ENCODE assay signal across 1 cellular context in the genomic region with DNA sequence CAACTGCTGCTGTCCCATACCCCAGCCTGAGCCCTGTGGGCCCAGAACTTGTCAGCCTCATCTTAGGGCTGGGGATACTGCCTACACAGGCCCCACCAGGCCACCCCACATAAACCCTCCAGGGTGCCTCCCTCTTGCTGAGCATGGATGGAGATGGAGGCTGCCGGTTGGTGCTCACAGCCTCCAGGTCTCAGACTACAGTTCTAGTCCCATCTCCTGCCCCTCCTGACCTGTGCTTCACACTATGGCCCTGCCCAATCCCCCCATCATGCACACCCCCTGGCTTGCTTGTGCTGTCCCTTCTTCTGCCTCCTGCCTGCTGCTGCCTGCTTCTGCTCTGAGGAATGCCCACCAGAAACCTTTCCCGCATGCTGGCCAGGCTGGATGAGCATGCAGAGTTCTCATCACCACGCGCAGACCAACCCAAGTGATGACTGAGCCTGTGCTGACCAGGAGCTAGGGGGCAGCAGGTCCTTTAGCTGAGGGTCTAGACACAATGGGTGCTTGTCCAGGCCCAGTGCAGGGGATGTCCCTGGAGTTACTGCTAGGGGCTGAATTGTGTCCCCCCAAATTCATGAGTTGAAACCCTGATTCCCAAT.
TF ChIP-seq lines count a peak whose summit lies in the region.

No MANE protein-coding gene starts in this region.

TF ChIP-seq in GM23338, 12 proteins besides CTCF, POLR2A, EP300 and RAD21 (continued from another document):
- TF ChIP-seq, protein P1, sequence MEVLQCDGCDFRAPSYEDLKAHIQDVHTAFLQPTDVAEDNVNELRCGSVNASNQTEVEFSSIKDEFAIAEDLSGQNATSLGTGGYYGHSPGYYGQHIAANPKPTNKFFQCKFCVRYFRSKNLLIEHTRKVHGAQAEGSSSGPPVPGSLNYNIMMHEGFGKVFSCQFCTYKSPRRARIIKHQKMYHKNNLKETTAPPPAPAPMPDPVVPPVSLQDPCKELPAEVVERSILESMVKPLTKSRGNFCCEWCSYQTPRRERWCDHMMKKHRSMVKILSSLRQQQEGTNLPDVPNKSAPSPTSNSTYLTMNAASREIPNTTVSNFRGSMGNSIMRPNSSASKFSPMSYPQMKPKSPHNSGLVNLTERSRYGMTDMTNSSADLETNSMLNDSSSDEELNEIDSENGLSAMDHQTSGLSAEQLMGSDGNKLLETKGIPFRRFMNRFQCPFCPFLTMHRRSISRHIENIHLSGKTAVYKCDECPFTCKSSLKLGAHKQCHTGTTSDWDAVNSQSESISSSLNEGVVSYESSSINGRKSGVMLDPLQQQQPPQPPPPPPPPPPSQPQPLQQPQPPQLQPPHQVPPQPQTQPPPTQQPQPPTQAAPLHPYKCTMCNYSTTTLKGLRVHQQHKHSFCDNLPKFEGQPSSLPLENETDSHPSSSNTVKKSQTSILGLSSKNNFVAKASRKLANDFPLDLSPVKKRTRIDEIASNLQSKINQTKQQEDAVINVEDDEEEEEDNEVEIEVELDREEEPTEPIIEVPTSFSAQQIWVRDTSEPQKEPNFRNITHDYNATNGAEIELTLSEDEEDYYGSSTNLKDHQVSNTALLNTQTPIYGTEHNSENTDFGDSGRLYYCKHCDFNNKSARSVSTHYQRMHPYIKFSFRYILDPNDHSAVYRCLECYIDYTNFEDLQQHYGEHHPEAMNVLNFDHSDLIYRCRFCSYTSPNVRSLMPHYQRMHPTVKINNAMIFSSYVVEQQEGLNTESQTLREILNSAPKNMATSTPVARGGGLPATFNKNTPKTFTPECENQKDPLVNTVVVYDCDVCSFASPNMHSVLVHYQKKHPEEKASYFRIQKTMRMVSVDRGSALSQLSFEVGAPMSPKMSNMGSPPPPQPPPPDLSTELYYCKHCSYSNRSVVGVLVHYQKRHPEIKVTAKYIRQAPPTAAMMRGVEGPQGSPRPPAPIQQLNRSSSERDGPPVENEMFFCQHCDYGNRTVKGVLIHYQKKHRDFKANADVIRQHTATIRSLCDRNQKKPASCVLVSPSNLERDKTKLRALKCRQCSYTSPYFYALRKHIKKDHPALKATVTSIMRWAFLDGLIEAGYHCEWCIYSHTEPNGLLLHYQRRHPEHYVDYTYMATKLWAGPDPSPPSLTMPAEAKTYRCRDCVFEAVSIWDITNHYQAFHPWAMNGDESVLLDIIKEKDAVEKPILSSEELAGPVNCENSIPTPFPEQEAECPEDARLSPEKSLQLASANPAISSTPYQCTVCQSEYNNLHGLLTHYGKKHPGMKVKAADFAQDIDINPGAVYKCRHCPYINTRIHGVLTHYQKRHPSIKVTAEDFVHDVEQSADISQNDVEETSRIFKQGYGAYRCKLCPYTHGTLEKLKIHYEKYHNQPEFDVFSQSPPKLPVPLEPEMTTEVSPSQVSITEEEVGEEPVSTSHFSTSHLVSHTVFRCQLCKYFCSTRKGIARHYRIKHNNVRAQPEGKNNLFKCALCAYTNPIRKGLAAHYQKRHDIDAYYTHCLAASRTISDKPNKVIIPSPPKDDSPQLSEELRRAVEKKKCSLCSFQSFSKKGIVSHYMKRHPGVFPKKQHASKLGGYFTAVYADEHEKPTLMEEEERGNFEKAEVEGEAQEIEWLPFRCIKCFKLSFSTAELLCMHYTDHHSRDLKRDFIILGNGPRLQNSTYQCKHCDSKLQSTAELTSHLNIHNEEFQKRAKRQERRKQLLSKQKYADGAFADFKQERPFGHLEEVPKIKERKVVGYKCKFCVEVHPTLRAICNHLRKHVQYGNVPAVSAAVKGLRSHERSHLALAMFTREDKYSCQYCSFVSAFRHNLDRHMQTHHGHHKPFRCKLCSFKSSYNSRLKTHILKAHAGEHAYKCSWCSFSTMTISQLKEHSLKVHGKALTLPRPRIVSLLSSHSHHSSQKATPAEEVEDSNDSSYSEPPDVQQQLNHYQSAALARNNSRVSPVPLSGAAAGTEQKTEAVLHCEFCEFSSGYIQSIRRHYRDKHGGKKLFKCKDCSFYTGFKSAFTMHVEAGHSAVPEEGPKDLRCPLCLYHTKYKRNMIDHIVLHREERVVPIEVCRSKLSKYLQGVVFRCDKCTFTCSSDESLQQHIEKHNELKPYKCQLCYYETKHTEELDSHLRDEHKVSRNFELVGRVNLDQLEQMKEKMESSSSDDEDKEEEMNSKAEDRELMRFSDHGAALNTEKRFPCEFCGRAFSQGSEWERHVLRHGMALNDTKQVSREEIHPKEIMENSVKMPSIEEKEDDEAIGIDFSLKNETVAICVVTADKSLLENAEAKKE (CRISPR knock-in tag; IDR thresholded peaks at IDR 0.05), result no peak
- TF ChIP-seq ZNF114 (CRISPR knock-in tag; IDR thresholded peaks at IDR 0.05) (no peak), POLR2AphosphoS5 (IDR thresholded peaks at IDR 0.05; ENCODE audit: low read depth) (no peak), CREB1 (CRISPR knock-in tag; IDR thresholded peaks at IDR 0.05; ENCODE audit: low read depth) (no peak), ZNF331 (CRISPR knock-in tag; IDR thresholded peaks at IDR 0.05; ENCODE audit: low read depth) (no peak), JUNB (IDR thresholded peaks at IDR 0.05; ENCODE audit: unreplicated experiment) (no peak), EZH2phosphoT487 (IDR thresholded peaks at IDR 0.05; ENCODE audit: unreplicated experiment) (no peak), EZH2 (IDR thresholded peaks at IDR 0.05; ENCODE audit: low read depth, unreplicated experiment) (no peak)
- TF ChIP-seq, protein P2, sequence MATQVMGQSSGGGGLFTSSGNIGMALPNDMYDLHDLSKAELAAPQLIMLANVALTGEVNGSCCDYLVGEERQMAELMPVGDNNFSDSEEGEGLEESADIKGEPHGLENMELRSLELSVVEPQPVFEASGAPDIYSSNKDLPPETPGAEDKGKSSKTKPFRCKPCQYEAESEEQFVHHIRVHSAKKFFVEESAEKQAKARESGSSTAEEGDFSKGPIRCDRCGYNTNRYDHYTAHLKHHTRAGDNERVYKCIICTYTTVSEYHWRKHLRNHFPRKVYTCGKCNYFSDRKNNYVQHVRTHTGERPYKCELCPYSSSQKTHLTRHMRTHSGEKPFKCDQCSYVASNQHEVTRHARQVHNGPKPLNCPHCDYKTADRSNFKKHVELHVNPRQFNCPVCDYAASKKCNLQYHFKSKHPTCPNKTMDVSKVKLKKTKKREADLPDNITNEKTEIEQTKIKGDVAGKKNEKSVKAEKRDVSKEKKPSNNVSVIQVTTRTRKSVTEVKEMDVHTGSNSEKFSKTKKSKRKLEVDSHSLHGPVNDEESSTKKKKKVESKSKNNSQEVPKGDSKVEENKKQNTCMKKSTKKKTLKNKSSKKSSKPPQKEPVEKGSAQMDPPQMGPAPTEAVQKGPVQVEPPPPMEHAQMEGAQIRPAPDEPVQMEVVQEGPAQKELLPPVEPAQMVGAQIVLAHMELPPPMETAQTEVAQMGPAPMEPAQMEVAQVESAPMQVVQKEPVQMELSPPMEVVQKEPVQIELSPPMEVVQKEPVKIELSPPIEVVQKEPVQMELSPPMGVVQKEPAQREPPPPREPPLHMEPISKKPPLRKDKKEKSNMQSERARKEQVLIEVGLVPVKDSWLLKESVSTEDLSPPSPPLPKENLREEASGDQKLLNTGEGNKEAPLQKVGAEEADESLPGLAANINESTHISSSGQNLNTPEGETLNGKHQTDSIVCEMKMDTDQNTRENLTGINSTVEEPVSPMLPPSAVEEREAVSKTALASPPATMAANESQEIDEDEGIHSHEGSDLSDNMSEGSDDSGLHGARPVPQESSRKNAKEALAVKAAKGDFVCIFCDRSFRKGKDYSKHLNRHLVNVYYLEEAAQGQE (IDR thresholded peaks at IDR 0.05; ENCODE audit: unreplicated experiment), result no peak
